ENCODE assay signal across 9 cellular contexts in genomic region chr2:20649586-20650375, GRCh38. TPM values are rescaled to one million over a fixed set of nuclear protein-coding genes. Genes with fewer than 3 reads are reported as not detected.
A peak's percentile ranks its signal among the peaks of the same experiment; 100 is the strongest.
DNase-seq lines count a peak whose midpoint lies in the region; ATAC-seq and TF ChIP-seq lines count a peak whose summit lies in the region.
"Had no signal": no experiment of that assay in that cellular context is flagged by ENCODE, and none has a peak within 500 bp of the region (broad histone marks: within the 10 kb centered on the region; RNA-seq: fewer than 3 reads in every experiment).

No MANE protein-coding gene starts in this region.

- no peak overlapping the region for H3K18ac ChIP-seq in H9 (ENCODE audit: insufficient read length, low read depth, low read length)

- H4K8ac ChIP-seq in H9 (replicated peaks; ENCODE audit: insufficient read length, low read depth, low read length), result no peak overlapping the region

- no peak overlapping the region for H2AK5ac ChIP-seq in H9 (ENCODE audit: insufficient read length, low read length)

- no peak overlapping the region; the same call in 1 of the 2 replicates for H3K14ac ChIP-seq in H9 (ENCODE audit: insufficient read depth, low read length)

- H3K9me3 Mint-ChIP-seq in H9, result no peaks in the 10 kb centered on the region
- no peaks in the 10 kb centered on the region for H3K9me3 Mint-ChIP-seq in activated T-helper 17 cell treated with anti-CD3 and anti-CD28 coated beads, Interleukin-2, amount 50 U/mL, for 72 hours

- H3K27me3 ChIP-seq in H9 (ENCODE audit: insufficient read depth, low read length), result no peaks in the 10 kb centered on the region
- no peaks in the 10 kb centered on the region for H3K27me3 ChIP-seq in smooth muscle cell (ENCODE audit: low read depth)
- H3K27me3 ChIP-seq: cardiac muscle cell had no signal

- H2BK5ac ChIP-seq in H9 (ENCODE audit: insufficient read length, low read length), result no peak overlapping the region

- H3K9me3 ChIP-seq in H9 (ENCODE audit: control insufficient read depth, low read depth, low read length) (no peaks in the 10 kb centered on the region), smooth muscle cell (replicated peaks; ENCODE audit: low read depth) (no peaks in the 10 kb centered on the region)

- H3K36me3 ChIP-seq in smooth muscle cell (ENCODE audit: low read depth), result no peaks in the 10 kb centered on the region
- H3K36me3 ChIP-seq: cardiac muscle cell had no signal

- no peak overlapping the region for H3K4ac ChIP-seq in H9 (ENCODE audit: low read depth, low read length)

- H3K4me1 Mint-ChIP-seq in H9, result peaks cover 25 to 28% of the 10 kb centered on the region in 2 experiments
- peaks cover 14% of the 10 kb centered on the region for H3K4me1 Mint-ChIP-seq in activated T-helper 17 cell treated with anti-CD3 and anti-CD28 coated beads, Interleukin-2, amount 50 U/mL, for 72 hours

- no peaks in the 10 kb centered on the region for H3F3A ChIP-seq in smooth muscle cell (ENCODE audit: low read depth)

- no CpG with 5 or more reads among the region's 17 CpGs for WGBS in H9 (ENCODE audit: extremely low coverage, insufficient read length, low lambda C conversion rate)
- WGBS in smooth muscle cell (ENCODE audit: low lambda C conversion rate), result 88% methylated on average over 17 of the region's 17 CpGs

- H3K4me3 Mint-ChIP-seq in H9, result peak overlapping the region; percentile 57 to 82
- H3K4me3 Mint-ChIP-seq in activated T-helper 17 cell treated with anti-CD3 and anti-CD28 coated beads, Interleukin-2, amount 50 U/mL, for 72 hours, result peak overlapping the region; percentile 88

- no peak overlapping the region for H2BK20ac ChIP-seq in H9 (ENCODE audit: low read depth, low read length, poor library complexity, severe bottlenecking)

- no peak overlapping the region for H3K23ac ChIP-seq in H9 (ENCODE audit: insufficient read length, low read depth, low read length)

- DNase-seq in H9 (no peak), smooth muscle cell (lab: John Stamatoyannopoulos, UW; ENCODE audit: unreplicated experiment) (no peak), cerebellar cortex (ENCODE audit: low spot score) (no peak)
- no peak for DNase-seq in stimulated activated naive CD4-positive, alpha-beta T cell (lab: John Stamatoyannopoulos, UW)

- no peaks in the 10 kb centered on the region; the same call in 1 of the 2 replicates for H3K4me1 ChIP-seq in H9 (ENCODE audit: insufficient read depth, low read length)
- H3K4me1 ChIP-seq in smooth muscle cell (ENCODE audit: low read depth), result peaks cover 6% of the 10 kb centered on the region

- TF ChIP-seq CTCF in H9 (conservative IDR thresholded peaks at IDR 0.05), result no peak
- TF ChIP-seq CTCF in smooth muscle cell (IDR thresholded peaks at IDR 0.05; ENCODE audit: borderline replicate concordance, insufficient read depth, poor library complexity, severe bottlenecking), result no peak

- H3K27ac Mint-ChIP-seq in H9, result no peak overlapping the region
- H3K27ac Mint-ChIP-seq in activated T-helper 17 cell treated with anti-CD3 and anti-CD28 coated beads, Interleukin-2, amount 50 U/mL, for 72 hours, result peak overlapping the region; percentile 85

- H2BK120ac ChIP-seq in H9 (ENCODE audit: low read depth, low read length, poor library complexity, severe bottlenecking), result no peak overlapping the region

- no peak overlapping the region for H2BK12ac ChIP-seq in H9 (ENCODE audit: insufficient read length, low read depth, low read length)

- H4K91ac ChIP-seq in H9 (ENCODE audit: insufficient read length, low read depth, low read length), result no peak overlapping the region

- H3K56ac ChIP-seq in H9 (ENCODE audit: insufficient read length, low read depth, low read length), result no peak overlapping the region

- no peak overlapping the region for H4K5ac ChIP-seq in H9 (ENCODE audit: insufficient read length, low read depth, low read length)

- H3K9ac ChIP-seq in H9 (ENCODE audit: extremely low read depth, insufficient read length, low read length), result no peak overlapping the region
- peak overlapping the region; percentile 92 for H3K9ac ChIP-seq in smooth muscle cell (ENCODE audit: low read depth)

- peaks cover 28% of the 10 kb centered on the region for H3K27me3 Mint-ChIP-seq in H9 (ENCODE audit: low read depth)
- no peaks in the 10 kb centered on the region for H3K27me3 Mint-ChIP-seq in activated T-helper 17 cell treated with anti-CD3 and anti-CD28 coated beads, Interleukin-2, amount 50 U/mL, for 72 hours

- peaks cover 5% of the 10 kb centered on the region for H3K23me2 ChIP-seq in H9 (ENCODE audit: insufficient read length, low read depth, low read length, poor library complexity, severe bottlenecking)

- H3K79me1 ChIP-seq in H9 (ENCODE audit: insufficient read depth, low read depth, low read length, poor library complexity, severe bottlenecking), result no peaks in the 10 kb centered on the region

- peak; percentile 7 for ATAC-seq in activated T-helper 17 cell treated with anti-CD3 and anti-CD28 coated beads, Interleukin-2, amount 50 U/mL, for 72 hours (replicated peaks)
- no peak for ATAC-seq in HG03175 (IDR thresholded peaks at IDR 0.05; ENCODE audit: unreplicated experiment)
- ATAC-seq in GM18861 (IDR thresholded peaks at IDR 0.05; ENCODE audit: unreplicated experiment), result no peak

- peaks cover 0 to 2% (median 0%) of the 10 kb centered on the region in 3 experiments; a peak in 2 of 7 replicates for H3K36me3 Mint-ChIP-seq in H9 (ENCODE audit: insufficient read depth in 1 of 3, low read depth in 3 of 3)
- peaks cover 3% of the 10 kb centered on the region for H3K36me3 Mint-ChIP-seq in activated T-helper 17 cell treated with anti-CD3 and anti-CD28 coated beads, Interleukin-2, amount 50 U/mL, for 72 hours (ENCODE audit: low read depth)

- H4K20me1 ChIP-seq in H9 (ENCODE audit: control insufficient read depth, insufficient read depth, insufficient read length), result no peaks in the 10 kb centered on the region
- peaks cover 14% of the 10 kb centered on the region for H4K20me1 ChIP-seq in smooth muscle cell (ENCODE audit: low read depth)

- H2BK15ac ChIP-seq in H9 (ENCODE audit: low read depth, low read length), result no peak overlapping the region

- no peak overlapping the region for H3K27ac ChIP-seq in H9 (ENCODE audit: insufficient read length, low read depth, low read length)
- no peak overlapping the region for H3K27ac ChIP-seq in smooth muscle cell (ENCODE audit: low read depth)
- H3K27ac ChIP-seq: cardiac muscle cell had no signal

- H2AFZ ChIP-seq in H9 (ENCODE audit: low read length) (no peak overlapping the region), smooth muscle cell (ENCODE audit: low read depth) (no peak overlapping the region)

- peak overlapping the region; percentile 62 for H3K4me3 ChIP-seq in iPS-11a (ENCODE audit: low read depth, low read length)
- peak overlapping the region; percentile 93 for H3K4me3 ChIP-seq in smooth muscle cell

- H3K79me2 ChIP-seq in H9 (ENCODE audit: insufficient read depth, low read length), result no peaks in the 10 kb centered on the region
- H3K79me2 ChIP-seq in smooth muscle cell (ENCODE audit: low read depth), result peaks cover 9% of the 10 kb centered on the region

- H3K4me2 ChIP-seq in H9 (ENCODE audit: insufficient read depth, insufficient read length, low read length) (peak overlapping the region; percentile 41), smooth muscle cell (peak overlapping the region; percentile 93)

- no peak overlapping the region for H3T11ph ChIP-seq in H9 (ENCODE audit: low read length)

RNA-seq across cellular contexts. Expression of gene HS1BP3, which starts 1.1 kb away (rescaled TPM):
- 10.8 and 11.1 TPM in 2 replicates for total RNA-seq in H9 (2021)
- 10 to 100 TPM in 1 of 2 donors, 1 to 10 TPM in 1; 8.9 to 10.7 TPM for total RNA-seq in activated T-helper 17 cell treated with anti-CD3 and anti-CD28 coated beads, Interleukin-2, amount 50 U/mL, for 72 hours
- 9.3 and 12.7 TPM in 2 replicates for total RNA-seq in smooth muscle cell
- 20.1 and 20.4 TPM in 2 replicates for polyA plus RNA-seq in smooth muscle cell

RNA-seq across cellular contexts. Expression of gene GDF7, which starts 17.2 kb away (rescaled TPM):
- total RNA-seq in H9 (2021), result 0.04 TPM in 1 of 2 replicates, not detected in the other
- under 1 TPM; 0.02 to 0.48 TPM for total RNA-seq in activated T-helper 17 cell treated with anti-CD3 and anti-CD28 coated beads, Interleukin-2, amount 50 U/mL, for 72 hours
- under 0.01 and 0.27 TPM in 2 replicates for total RNA-seq in smooth muscle cell
- not detected in 2 replicates for polyA plus RNA-seq in smooth muscle cell
